Comparison of ENCODE assay signal across 1 cellular context in the genomic region with DNA sequence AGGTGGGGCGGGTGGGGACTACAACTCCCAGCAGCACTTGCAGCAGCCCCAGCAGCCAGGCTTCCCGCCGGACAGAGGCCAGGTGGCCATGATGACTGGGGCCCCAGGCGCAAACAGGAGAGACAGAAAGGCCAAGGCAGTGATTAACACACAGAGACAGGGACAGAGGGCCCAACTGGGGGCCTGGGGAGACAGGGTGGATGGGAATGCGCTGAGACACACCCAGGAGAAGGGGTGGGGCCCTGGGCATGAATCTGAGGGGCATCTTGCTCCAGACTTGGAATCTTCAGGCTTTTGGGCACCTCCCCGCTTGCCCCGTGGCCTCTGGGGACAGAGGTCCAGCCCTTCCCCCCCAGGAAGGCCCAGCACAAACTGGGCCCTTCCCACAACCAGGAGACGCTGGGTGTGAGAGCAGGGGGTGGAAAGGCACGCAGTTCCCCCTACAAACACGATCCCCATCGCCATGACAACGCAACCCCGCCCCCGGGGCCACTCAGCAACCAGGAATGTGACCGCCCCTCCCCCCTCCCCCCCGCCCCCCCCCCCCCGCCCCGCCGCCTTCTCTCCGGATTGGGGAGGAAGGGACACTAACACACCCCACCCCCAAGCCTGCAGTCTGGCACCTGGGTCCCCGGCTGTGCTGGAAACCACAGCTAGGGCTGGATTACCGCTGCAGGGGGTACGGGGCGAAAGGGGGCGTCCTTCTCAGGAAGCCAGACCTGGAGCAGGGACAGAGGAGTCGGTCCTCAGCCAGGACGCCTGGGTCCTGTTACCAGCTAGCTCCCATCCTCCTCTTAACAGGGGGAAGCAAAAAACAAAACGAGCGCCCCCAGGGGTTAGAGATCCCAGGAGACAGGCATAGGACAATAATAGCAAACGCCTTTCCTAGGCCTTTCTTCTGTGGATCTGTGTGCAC.
TF ChIP-seq lines count a peak whose summit lies in the region.

No MANE protein-coding gene starts in this region.

TF ChIP-seq in GM12878, 131 proteins besides CTCF, POLR2A, EP300 and RAD21 (continued from another document):
- TF ChIP-seq SMARCA5 (IDR thresholded peaks at IDR 0.05) (peak; percentile 70; the same call in 1 of the 2 replicates), SIN3A (IDR thresholded peaks at IDR 0.05; ENCODE audit: low read depth, low read length) (no peak; the same call in 1 of the 2 replicates), ZNF622 (IDR thresholded peaks at IDR 0.05) (no peak), MYB (IDR thresholded peaks at IDR 0.05; ENCODE audit: borderline replicate concordance, low read depth, low read length) (no peak), ZNF24 (IDR thresholded peaks at IDR 0.05) (no peak)
- TF ChIP-seq, protein P1, sequence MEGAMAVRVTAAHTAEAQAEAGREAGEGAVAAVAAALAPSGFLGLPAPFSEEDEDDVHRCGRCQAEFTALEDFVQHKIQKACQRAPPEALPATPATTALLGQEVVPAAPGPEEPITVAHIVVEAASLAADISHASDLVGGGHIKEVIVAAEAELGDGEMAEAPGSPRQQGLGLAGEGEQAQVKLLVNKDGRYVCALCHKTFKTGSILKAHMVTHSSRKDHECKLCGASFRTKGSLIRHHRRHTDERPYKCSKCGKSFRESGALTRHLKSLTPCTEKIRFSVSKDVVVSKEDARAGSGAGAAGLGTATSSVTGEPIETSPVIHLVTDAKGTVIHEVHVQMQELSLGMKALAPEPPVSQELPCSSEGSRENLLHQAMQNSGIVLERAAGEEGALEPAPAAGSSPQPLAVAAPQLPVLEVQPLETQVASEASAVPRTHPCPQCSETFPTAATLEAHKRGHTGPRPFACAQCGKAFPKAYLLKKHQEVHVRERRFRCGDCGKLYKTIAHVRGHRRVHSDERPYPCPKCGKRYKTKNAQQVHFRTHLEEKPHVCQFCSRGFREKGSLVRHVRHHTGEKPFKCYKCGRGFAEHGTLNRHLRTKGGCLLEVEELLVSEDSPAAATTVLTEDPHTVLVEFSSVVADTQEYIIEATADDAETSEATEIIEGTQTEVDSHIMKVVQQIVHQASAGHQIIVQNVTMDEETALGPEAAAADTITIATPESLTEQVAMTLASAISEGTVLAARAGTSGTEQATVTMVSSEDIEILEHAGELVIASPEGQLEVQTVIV (IDR thresholded peaks at IDR 0.05; ENCODE audit: borderline replicate concordance, partially characterized antibody) = no peak
- TF ChIP-seq, protein P2, sequence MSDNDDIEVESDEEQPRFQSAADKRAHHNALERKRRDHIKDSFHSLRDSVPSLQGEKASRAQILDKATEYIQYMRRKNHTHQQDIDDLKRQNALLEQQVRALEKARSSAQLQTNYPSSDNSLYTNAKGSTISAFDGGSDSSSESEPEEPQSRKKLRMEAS (IDR thresholded peaks at IDR 0.05; ENCODE audit: low read depth, low read length) = 0 out of 2 replicates have a peak, but pooled peaks have one; percentile 22
- TF ChIP-seq, protein P3, sequence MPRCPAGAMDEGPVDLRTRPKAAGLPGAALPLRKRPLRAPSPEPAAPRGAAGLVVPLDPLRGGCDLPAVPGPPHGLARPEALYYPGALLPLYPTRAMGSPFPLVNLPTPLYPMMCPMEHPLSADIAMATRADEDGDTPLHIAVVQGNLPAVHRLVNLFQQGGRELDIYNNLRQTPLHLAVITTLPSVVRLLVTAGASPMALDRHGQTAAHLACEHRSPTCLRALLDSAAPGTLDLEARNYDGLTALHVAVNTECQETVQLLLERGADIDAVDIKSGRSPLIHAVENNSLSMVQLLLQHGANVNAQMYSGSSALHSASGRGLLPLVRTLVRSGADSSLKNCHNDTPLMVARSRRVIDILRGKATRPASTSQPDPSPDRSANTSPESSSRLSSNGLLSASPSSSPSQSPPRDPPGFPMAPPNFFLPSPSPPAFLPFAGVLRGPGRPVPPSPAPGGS (IDR thresholded peaks at IDR 0.05; ENCODE audit: borderline replicate concordance, insufficient read depth, low read depth, low read length, poor library complexity, severe bottlenecking) = no peak
